31 cellular contexts compared by ENCODE assay signal in genomic region chr7:53877688-53878087, GRCh38.
"Had no signal": no experiment of that assay in that cellular context is flagged by ENCODE, and none has a peak within 500 bp of the region (broad histone marks: within the 10 kb centered on the region; RNA-seq: fewer than 3 reads in every experiment).

No MANE protein-coding gene starts in this region.

- FAIRE-seq: colon had no signal

- H3K27ac ChIP-seq: adrenal gland, body of pancreas, esophagus muscularis mucosa, foreskin keratinocyte, gastroesophageal sphincter, heart right ventricle, WERI-Rb-1 had no signal

- H3K4me1 ChIP-seq: adrenal gland, body of pancreas, esophagus muscularis mucosa, foreskin keratinocyte, gastroesophageal sphincter, heart right ventricle had no signal

- H3K4me3 ChIP-seq: adrenal gland, body of pancreas, esophagus muscularis mucosa, gastroesophageal sphincter, heart right ventricle had no signal

- DNase-seq: activated B cell treated with CpG ODN at 0.5 μM for 24 hours; activated CD4-positive, alpha-beta T cell treated with anti-CD3 and anti-CD28 coated beads for 48 hours; activated CD4-positive, alpha-beta T cell treated with anti-CD3 and anti-CD28 coated beads, Interleukin-2, amount 50 U/mL, for 1 hour; activated CD4-positive, alpha-beta T cell treated with anti-CD3 and anti-CD28 coated beads, Interleukin-2, amount 50 U/mL, for 48 hours; activated CD8-positive, alpha-beta memory T cell treated with anti-CD3 and anti-CD28 coated beads, Interleukin-2, amount 10 ng/mL, durations not matched to agents 7 days and 5 days; activated CD8-positive, alpha-beta memory T cell treated with anti-CD3 and anti-CD28 coated beads, Interleukin-2, amount 50 U/mL, for 4 hours; activated CD8-positive, alpha-beta T cell treated with anti-CD3 and anti-CD28 coated beads for 36 hours; activated effector memory CD4-positive, alpha-beta T cell treated with anti-CD3 and anti-CD28 coated beads, Interleukin-2, amount 50 U/mL, for 16 hours; activated naive CD4-positive, alpha-beta T cell treated with anti-CD3 and anti-CD28 coated beads for 36 hours; activated naive CD8-positive, alpha-beta T cell treated with anti-CD3 and anti-CD28 coated beads for 36 hours; activated naive CD8-positive, alpha-beta T cell treated with anti-CD3 and anti-CD28 coated beads, Interleukin-2, amount 50 U/mL, for 24 hours; activated T-cell treated with anti-CD3 and anti-CD28 coated beads, Interleukin-2, amount 50 U/mL, for 1 hour; activated T-cell treated with anti-CD3 and anti-CD28 coated beads, Interleukin-2, amount 50 U/mL, for 48 hours; adrenal gland; amygdala; aorta; body of pancreas; caudate nucleus; cortex of kidney; dermis blood vessel endothelial cell; effector CD4-positive, alpha-beta T cell; effector memory CD8-positive, alpha-beta T cell; erythroblast; foreskin keratinocyte; heart right ventricle; T-helper 17 cell; T1000; WERI-Rb-1 had no signal

- H3K36me3 ChIP-seq: adrenal gland, esophagus muscularis mucosa, gastroesophageal sphincter, heart right ventricle, WERI-Rb-1 had no signal

- H3K9me3 ChIP-seq: adrenal gland, body of pancreas, esophagus muscularis mucosa, gastroesophageal sphincter had no signal

- H3K27me3 ChIP-seq: adrenal gland, body of pancreas, esophagus muscularis mucosa, foreskin keratinocyte, gastroesophageal sphincter, heart right ventricle had no signal
